Comparison of ENCODE assay signal across 15 cellular contexts in the genomic region with DNA sequence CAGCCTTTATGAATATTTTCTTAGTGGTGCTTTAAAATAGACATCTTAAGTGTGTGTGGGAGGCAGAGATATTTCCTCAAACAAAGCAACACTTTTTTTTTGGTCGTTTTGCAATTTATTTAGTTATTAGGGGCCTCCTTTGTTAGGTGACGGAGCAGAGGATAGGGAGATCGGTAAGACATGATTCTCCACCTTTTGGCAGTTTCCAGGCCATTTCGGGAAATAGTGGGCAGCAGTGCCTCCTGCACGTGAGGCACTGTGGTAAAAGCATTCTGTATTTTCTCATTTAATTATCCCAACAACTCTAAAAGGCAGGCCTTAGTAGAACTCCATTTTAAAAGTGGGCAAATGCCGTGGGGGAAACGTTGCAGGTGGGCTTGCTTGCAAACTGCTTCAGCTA. TPM values are rescaled to one million over a fixed set of nuclear protein-coding genes. Genes with fewer than 3 reads are reported as not detected.
DNase-seq lines count a peak whose midpoint lies in the region; ATAC-seq and TF ChIP-seq lines count a peak whose summit lies in the region.
"Had no signal": no experiment of that assay in that cellular context is flagged by ENCODE, and none has a peak within 500 bp of the region (broad histone marks: within the 10 kb centered on the region; RNA-seq: fewer than 3 reads in every experiment).

No MANE protein-coding gene starts in this region.

- no peak for TF ChIP-seq POLR2A in prostate gland (IDR thresholded peaks at IDR 0.05)

- intact Hi-C loops in prostate gland (cut with DNase I) = loop anchor here (10.0 kb wide), 1 partner anchor 80 kb away; the partner anchor contains the start of gene MARVELD2

- peaks cover 34% of the 10 kb centered on the region for H3K27me3 ChIP-seq in iPS-18a (ENCODE audit: control insufficient read depth, insufficient read depth, low read length)
- no peaks in the 10 kb centered on the region for H3K27me3 ChIP-seq in prostate gland (replicated peaks; ENCODE audit: insufficient read depth)

- peaks cover 4% of the 10 kb centered on the region for H3K4me1 ChIP-seq in iPS-18a (ENCODE audit: control insufficient read depth, low read depth, low read length)
- no peaks in the 10 kb centered on the region for H3K4me1 ChIP-seq in prostate gland (replicated peaks)

- H3K9me3 ChIP-seq in SK-N-MC (ENCODE audit: low read depth, low read length) (no peaks in the 10 kb centered on the region), iPS-18a (ENCODE audit: control insufficient read depth, low read depth, low read length) (no peaks in the 10 kb centered on the region), prostate gland (no peaks in the 10 kb centered on the region)

- no peak for TF ChIP-seq CTCF in prostate gland (IDR thresholded peaks at IDR 0.05)

- peaks cover 58% of the 10 kb centered on the region for H3K27me3 Mint-ChIP-seq in T-helper 2 cell treated with Interferon-gamma antibody and Interleukin-4, amounts not matched to agents 5 μg/mL and 100 μg/mL, for 36 hours (ENCODE audit: low read depth)

- H3K27ac Mint-ChIP-seq in T-helper 2 cell treated with Interferon-gamma antibody and Interleukin-4, amounts not matched to agents 5 μg/mL and 100 μg/mL, for 36 hours = no peak overlapping the region
- H3K27ac Mint-ChIP-seq in stimulated activated effector memory CD8-positive, alpha-beta T cell treated with anti-CD3 and anti-CD28 coated beads, Interleukin-12 subunit alpha, Interleukin-12 subunit beta, amount 100 ng/mL, for 72 hours = no peak overlapping the region
- H3K27ac Mint-ChIP-seq: activated CD4-positive, alpha-beta T cell treated with anti-CD3 and anti-CD28 coated beads, Interleukin-2, amount 10 ng/mL, durations not matched to agents 24 days and 14 days; dendritic cell treated with granulocyte-macrophage colony-stimulating factor and Interleukin-4, amounts not matched to agents 40 ng/mL and 50 ng/mL, for 4 days; stimulated activated naive CD8-positive, alpha-beta T cell treated with anti-CD3 and anti-CD28 coated beads, Interleukin-15, amount 100 ng/mL, for 72 hours had no signal

- in situ Hi-C loops in G401 (cut with HindIII; ENCODE audit: low sequenced_read_pairs) = no loop called here

- no peak overlapping the region for H3K27ac ChIP-seq in SK-N-MC
- no peak overlapping the region for H3K27ac ChIP-seq in iPS-18a (ENCODE audit: low read length)
- no peak overlapping the region for H3K27ac ChIP-seq in prostate gland
- H3K27ac ChIP-seq: 22Rv1 had no signal

- no peak for ATAC-seq in stimulated activated effector memory CD8-positive, alpha-beta T cell treated with anti-CD3 and anti-CD28 coated beads, Interleukin-12 subunit alpha, Interleukin-12 subunit beta, amount 100 ng/mL, for 72 hours
- ATAC-seq in esophagus mucosa = no peak

- H3K36me3 Mint-ChIP-seq in T-helper 2 cell treated with Interferon-gamma antibody and Interleukin-4, amounts not matched to agents 5 μg/mL and 100 μg/mL, for 36 hours (ENCODE audit: low read depth) = no peaks in the 10 kb centered on the region
- H3K36me3 Mint-ChIP-seq in stimulated activated effector memory CD8-positive, alpha-beta T cell treated with anti-CD3 and anti-CD28 coated beads, Interleukin-12 subunit alpha, Interleukin-12 subunit beta, amount 100 ng/mL, for 72 hours = no peaks in the 10 kb centered on the region

- H3K36me3 ChIP-seq in SK-N-MC (ENCODE audit: insufficient read depth, low read length) (no peaks in the 10 kb centered on the region), iPS-18a (ENCODE audit: control insufficient read depth, low read depth, low read length) (no peaks in the 10 kb centered on the region), prostate gland (no peaks in the 10 kb centered on the region)

- no peaks in the 10 kb centered on the region for H3K9me3 Mint-ChIP-seq in T-helper 2 cell treated with Interferon-gamma antibody and Interleukin-4, amounts not matched to agents 5 μg/mL and 100 μg/mL, for 36 hours
- no peaks in the 10 kb centered on the region for H3K9me3 Mint-ChIP-seq in stimulated activated effector memory CD8-positive, alpha-beta T cell treated with anti-CD3 and anti-CD28 coated beads, Interleukin-12 subunit alpha, Interleukin-12 subunit beta, amount 100 ng/mL, for 72 hours
- H3K9me3 Mint-ChIP-seq: activated CD4-positive, alpha-beta T cell treated with anti-CD3 and anti-CD28 coated beads, Interleukin-2, amount 10 ng/mL, durations not matched to agents 24 days and 14 days; dendritic cell treated with granulocyte-macrophage colony-stimulating factor and Interleukin-4, amounts not matched to agents 40 ng/mL and 50 ng/mL, for 4 days; stimulated activated naive CD8-positive, alpha-beta T cell treated with anti-CD3 and anti-CD28 coated beads, Interleukin-15, amount 100 ng/mL, for 72 hours had no signal

- peak overlapping the region; percentile 46 for H3K4me3 Mint-ChIP-seq in T-helper 2 cell treated with Interferon-gamma antibody and Interleukin-4, amounts not matched to agents 5 μg/mL and 100 μg/mL, for 36 hours
- peak overlapping the region; percentile 69 for H3K4me3 Mint-ChIP-seq in stimulated activated effector memory CD8-positive, alpha-beta T cell treated with anti-CD3 and anti-CD28 coated beads, Interleukin-12 subunit alpha, Interleukin-12 subunit beta, amount 100 ng/mL, for 72 hours

- DNase-seq in T-helper 2 cell treated with Interferon-gamma antibody and Interleukin-4, amounts not matched to agents 5 μg/mL and 100 μg/mL, for 36 hours (ENCODE audit: low spot score) = no peak
- DNase-seq in T-helper 2 cell (no peak), SK-N-MC (ENCODE audit: low read depth, low spot score) (no peak), prostate gland (ENCODE audit: low spot score) (no peak), G401 (ENCODE audit: low spot score) (no peak)
- DNase-seq in stimulated activated effector memory CD8-positive, alpha-beta T cell treated with anti-CD3 and anti-CD28 coated beads, Interleukin-12 subunit alpha, Interleukin-12 subunit beta, amount 100 ng/mL, for 72 hours (ENCODE audit: low spot score in 2 of 2) = no peak
- DNase-seq: activated CD4-positive, alpha-beta T cell treated with anti-CD3 and anti-CD28 coated beads, Interleukin-2, amount 10 ng/mL, durations not matched to agents 24 days and 14 days; DND-41; foreskin melanocyte; stimulated activated CD4-positive, alpha-beta T cell treated with anti-CD3 and anti-CD28 coated beads, Interleukin-2, amount 100 ng/mL, for 48 hours; stimulated activated naive CD8-positive, alpha-beta T cell treated with anti-CD3 and anti-CD28 coated beads, Interleukin-15, amount 100 ng/mL, for 72 hours had no signal

- H3K4me3 ChIP-seq in SK-N-MC = peak overlapping the region; percentile 92
- peak overlapping the region; percentile 80 for H3K4me3 ChIP-seq in iPS-18a (ENCODE audit: low read length)
- H3K4me3 ChIP-seq in prostate gland = no peak overlapping the region

- H3K9ac ChIP-seq in SK-N-MC (ENCODE audit: insufficient read length) (no peak overlapping the region), iPS-18a (ENCODE audit: low read length) (peak overlapping the region; percentile 84)

- no peaks in the 10 kb centered on the region for H3K4me1 Mint-ChIP-seq in T-helper 2 cell treated with Interferon-gamma antibody and Interleukin-4, amounts not matched to agents 5 μg/mL and 100 μg/mL, for 36 hours (ENCODE audit: low read depth)
- peaks cover 13% of the 10 kb centered on the region for H3K4me1 Mint-ChIP-seq in stimulated activated effector memory CD8-positive, alpha-beta T cell treated with anti-CD3 and anti-CD28 coated beads, Interleukin-12 subunit alpha, Interleukin-12 subunit beta, amount 100 ng/mL, for 72 hours

- 81% methylated on average over 7 of the region's 7 CpGs for WGBS in prostate gland

RNA-seq across cellular contexts. Expression of gene OCLN, which starts 1.9 kb away (rescaled TPM):
- total RNA-seq in prostate gland = 10 to 100 TPM; 20.2 to 26.8 TPM
- 3.3 and 7.8 TPM in 2 replicates for total RNA-seq in G401 (2014; rRNA removed; shearing (Covaris generic))
- total RNA-seq in esophagus mucosa = 58.1 TPM

Comparison
In these comparisons a context has a peak if more than half of its experiments do, and no peak if none do; other contexts are left out.
1. H3K4me3 ChIP-seq: peak in SK-N-MC (single experiment) and iPS-18a (single experiment); none in prostate gland (0 of 2).